In the genomic region with DNA sequence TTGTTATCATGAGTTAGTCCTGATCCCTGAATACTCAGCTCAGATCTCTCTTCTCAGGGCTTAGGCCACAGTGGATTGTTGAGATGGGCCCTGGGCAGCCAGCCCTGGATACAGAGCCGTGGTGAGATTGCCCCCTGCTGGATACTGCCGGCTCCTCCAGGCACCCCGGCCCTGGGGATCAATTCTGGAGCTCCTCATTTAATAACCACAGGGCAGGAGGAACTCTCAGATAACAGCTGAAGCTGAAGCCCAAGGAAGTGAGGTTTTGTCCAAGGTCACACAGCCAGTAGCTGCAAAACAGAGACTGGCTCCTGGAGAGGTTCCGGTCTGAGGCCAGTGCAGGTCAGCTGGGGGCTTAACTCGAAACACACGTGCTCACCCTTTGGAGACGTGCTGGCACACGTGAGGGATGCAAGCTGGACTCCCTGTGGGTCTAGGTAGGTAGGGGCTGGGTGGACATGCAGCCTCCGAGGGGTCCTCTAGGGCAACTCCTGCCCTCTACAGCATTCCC, we compare ENCODE assay signal across 8 cellular contexts. TPM values are rescaled to one million over a fixed set of nuclear protein-coding genes. Genes with fewer than 3 reads are reported as not detected.
DNase-seq lines count a peak whose midpoint lies in the region; ATAC-seq and TF ChIP-seq lines count a peak whose summit lies in the region.

No MANE protein-coding gene starts in this region.

- peak; percentile 63 for DNase-seq in G401 (ENCODE audit: low spot score)
- peak; percentile 84 for DNase-seq in HEK293T (ENCODE audit: extremely low spot score)
- DNase-seq in NCI-H2107 (lab: John Stamatoyannopoulos, UW), result peak; percentile 20
- peak; percentile 76 for DNase-seq in activated CD4-positive, alpha-beta T cell treated with anti-CD3 and anti-CD28 coated beads for 36 hours
- peak; percentile 16 for DNase-seq in effector CD4-positive, alpha-beta T cell
- peak; percentile 82 for DNase-seq in medulla oblongata (ENCODE audit: extremely low spot score)
- peak; percentile 33 to 70 for DNase-seq in stimulated activated effector memory CD8-positive, alpha-beta T cell treated with anti-CD3 and anti-CD28 coated beads, Interleukin-12 subunit alpha, Interleukin-12 subunit beta, amount 100 ng/mL, for 72 hours (ENCODE audit: low spot score in 2 of 2)

- H3K4me1 Mint-ChIP-seq in activated CD4-positive, alpha-beta T cell treated with anti-CD3 and anti-CD28 coated beads for 36 hours, result no peaks in the 10 kb centered on the region
- no peaks in the 10 kb centered on the region for H3K4me1 Mint-ChIP-seq in stimulated activated effector memory CD8-positive, alpha-beta T cell treated with anti-CD3 and anti-CD28 coated beads, Interleukin-12 subunit alpha, Interleukin-12 subunit beta, amount 100 ng/mL, for 72 hours

- no peaks in the 10 kb centered on the region for H3K9me3 Mint-ChIP-seq in activated CD4-positive, alpha-beta T cell treated with anti-CD3 and anti-CD28 coated beads for 36 hours (ENCODE audit: low read depth)
- H3K9me3 Mint-ChIP-seq in stimulated activated effector memory CD8-positive, alpha-beta T cell treated with anti-CD3 and anti-CD28 coated beads, Interleukin-12 subunit alpha, Interleukin-12 subunit beta, amount 100 ng/mL, for 72 hours, result no peaks in the 10 kb centered on the region

- no peak overlapping the region for H3K27ac Mint-ChIP-seq in activated CD4-positive, alpha-beta T cell treated with anti-CD3 and anti-CD28 coated beads for 36 hours
- no peak overlapping the region for H3K27ac Mint-ChIP-seq in stimulated activated effector memory CD8-positive, alpha-beta T cell treated with anti-CD3 and anti-CD28 coated beads, Interleukin-12 subunit alpha, Interleukin-12 subunit beta, amount 100 ng/mL, for 72 hours

- POLR2A ChIA-PET in HEK293T (lab: Yijun Ruan, JAX), result interaction anchor here (1.0 kb wide), 1 partner anchor 252 kb away, joined by 3 read pairs; a partner anchor contains a TSS
- POLR2A ChIA-PET in activated CD4-positive, alpha-beta T cell treated with anti-CD3 and anti-CD28 coated beads for 36 hours (lab: Charles Lee), result no interaction called here

- peak; percentile 91 for ATAC-seq in activated CD4-positive, alpha-beta T cell treated with anti-CD3 and anti-CD28 coated beads for 36 hours
- ATAC-seq in stimulated activated effector memory CD8-positive, alpha-beta T cell treated with anti-CD3 and anti-CD28 coated beads, Interleukin-12 subunit alpha, Interleukin-12 subunit beta, amount 100 ng/mL, for 72 hours, result peak; percentile 70
- ATAC-seq in GM18520 (IDR thresholded peaks at IDR 0.05; ENCODE audit: unreplicated experiment), result no peak

- peaks cover 2% of the 10 kb centered on the region for H3K27me3 Mint-ChIP-seq in activated CD4-positive, alpha-beta T cell treated with anti-CD3 and anti-CD28 coated beads for 36 hours

- CTCF ChIA-PET in HEK293T (lab: Yijun Ruan, JAX), result interaction anchor here (0.5 to 2.8 kb wide), 29 partner anchors 9 to 295 kb away, joined by 3 to 41 read pairs (median 5); a partner anchor contains a TSS
- CTCF ChIA-PET in activated CD4-positive, alpha-beta T cell treated with anti-CD3 and anti-CD28 coated beads for 36 hours (lab: Charles Lee), result interaction anchor here (0.6 to 1.9 kb wide), 36 partner anchors 9 to 745 kb away, joined by 3 to 26 read pairs (median 4); a partner anchor contains a TSS

- H3K4me3 Mint-ChIP-seq in activated CD4-positive, alpha-beta T cell treated with anti-CD3 and anti-CD28 coated beads for 36 hours, result no peak overlapping the region
- no peak overlapping the region for H3K4me3 Mint-ChIP-seq in stimulated activated effector memory CD8-positive, alpha-beta T cell treated with anti-CD3 and anti-CD28 coated beads, Interleukin-12 subunit alpha, Interleukin-12 subunit beta, amount 100 ng/mL, for 72 hours

- H3K36me3 Mint-ChIP-seq in activated CD4-positive, alpha-beta T cell treated with anti-CD3 and anti-CD28 coated beads for 36 hours (ENCODE audit: low read depth), result no peaks in the 10 kb centered on the region
- H3K36me3 Mint-ChIP-seq in stimulated activated effector memory CD8-positive, alpha-beta T cell treated with anti-CD3 and anti-CD28 coated beads, Interleukin-12 subunit alpha, Interleukin-12 subunit beta, amount 100 ng/mL, for 72 hours, result no peaks in the 10 kb centered on the region

- in situ Hi-C loops in G401 (cut with HindIII; ENCODE audit: low sequenced_read_pairs), result no loop called here

- intact Hi-C loops in activated CD4-positive, alpha-beta T cell treated with anti-CD3 and anti-CD28 coated beads for 36 hours (cut with DNase I, micrococcal nuclease), result loop anchor here (1.0 to 5.0 kb wide), 4 partner anchors 139 to 298 kb away; no protein-coding TSS in a partner anchor

TF ChIP-seq in HEK293T, 16 proteins besides CTCF, POLR2A, EP300 and RAD21:
- TF ChIP-seq ZNF384 (IDR thresholded peaks at IDR 0.05) (no peak), BHLHE40 (IDR thresholded peaks at IDR 0.05; ENCODE audit: borderline replicate concordance) (no peak), L3MBTL2 (conservative IDR thresholded peaks at IDR 0.05) (no peak), SP1 (IDR thresholded peaks at IDR 0.05) (no peak)

RNA-seq across cellular contexts. Expression of a gene that starts 16.0 kb away (rescaled TPM):
- total RNA-seq in G401 (2014; rRNA removed; shearing (Covaris generic)), result not detected in 2 replicates
- not detected for total RNA-seq in activated CD4-positive, alpha-beta T cell treated with anti-CD3 and anti-CD28 coated beads for 36 hours

RNA-seq across cellular contexts. Expression of a gene that starts 18.8 kb away (rescaled TPM):
- not detected in 2 replicates for total RNA-seq in G401 (2014; rRNA removed; shearing (Covaris generic))
- total RNA-seq in activated CD4-positive, alpha-beta T cell treated with anti-CD3 and anti-CD28 coated beads for 36 hours, result not detected

RNA-seq across cellular contexts. Expression of a gene that starts 51.6 kb away (rescaled TPM):
- total RNA-seq in G401 (2014; rRNA removed; shearing (Covaris generic)), result 0.47 and 1.1 TPM in 2 replicates
- total RNA-seq in activated CD4-positive, alpha-beta T cell treated with anti-CD3 and anti-CD28 coated beads for 36 hours, result not detected

Comparison
In these comparisons a context has a peak if more than half of its experiments do, and no peak if none do; other contexts are left out.
1. DNase-seq: peak in every context shown above with its lines; median percentile 84 in HEK293T; 82 in medulla oblongata; 76 in activated CD4-positive, alpha-beta T cell treated with anti-CD3 and anti-CD28 coated beads for 36 hours; 63 in G401; 52 in stimulated activated effector memory CD8-positive, alpha-beta T cell treated with anti-CD3 and anti-CD28 coated beads, Interleukin-12 subunit alpha, Interleukin-12 subunit beta, amount 100 ng/mL, for 72 hours; 20 in NCI-H2107; 16 in effector CD4-positive, alpha-beta T cell.